24 cellular contexts compared by ENCODE assay signal in the genomic region with DNA sequence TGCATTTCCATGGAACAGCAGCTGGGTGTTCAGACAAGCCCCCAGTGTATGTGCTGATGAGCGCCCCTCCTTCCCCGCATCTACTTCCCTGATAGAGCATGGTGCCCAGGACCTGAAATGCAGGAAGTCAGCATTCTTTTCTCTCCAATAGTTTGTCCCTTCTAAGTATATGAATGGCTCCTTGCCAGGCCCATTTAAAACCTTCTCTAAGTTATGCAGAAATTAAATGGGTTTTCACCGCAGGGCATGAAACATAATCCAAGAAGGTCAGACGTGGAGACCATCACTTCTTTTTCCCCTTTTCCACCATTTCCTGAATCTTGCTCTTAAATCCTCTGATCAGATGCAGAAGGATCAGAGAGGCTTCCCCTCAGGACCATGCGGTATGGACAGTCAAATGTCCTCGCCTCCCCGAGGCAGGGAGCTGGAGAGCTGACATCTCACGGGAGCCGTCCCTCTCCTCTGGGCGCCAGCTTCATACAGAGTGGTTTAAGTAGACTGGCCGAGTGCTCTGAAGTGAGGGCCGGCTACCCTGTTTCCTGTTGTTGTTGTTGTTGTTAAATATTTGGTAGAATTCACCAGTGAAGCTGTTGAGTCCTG.
DNase-seq lines count a peak whose midpoint lies in the region; ATAC-seq, FAIRE-seq and TF ChIP-seq lines count a peak whose summit lies in the region.
"Had no signal": no experiment of that assay in that cellular context is flagged by ENCODE, and none has a peak within 500 bp of the region (broad histone marks: within the 10 kb centered on the region; RNA-seq: fewer than 3 reads in every experiment).

No MANE protein-coding gene starts in this region.

- intact Hi-C loops in natural killer cell (cut with micrococcal nuclease), result no loop called here

- no peak for TF ChIP-seq EP300 in H1 (IDR thresholded peaks at IDR 0.05; ENCODE audit: borderline replicate concordance in 1 of 2, low read depth in 2 of 2, low read length in 2 of 2)

- WGBS in H1 (ENCODE audit: extremely low coverage in 1 of 2, insufficient coverage in 1 of 2, insufficient read length in 1 of 2, insufficient replicate concordance in 2 of 2, low coverage in 1 of 2, low lambda C conversion rate in 2 of 2, missing lambda C conversion rate in 1 of 2), 2 experiments, result 79% methylated on average over 12 of the region's 12 CpGs; no CpG with 5 or more reads in 1 of the 2 experiments
- no CpG with 5 or more reads among the region's 12 CpGs for WGBS in neuronal stem cell (ENCODE audit: extremely low coverage in 2 of 2, insufficient read length in 2 of 2, insufficient replicate concordance in 1 of 2), 2 donors

- H3K4me1 ChIP-seq in H1 (replicated peaks in 1 of 4; ENCODE audit: control insufficient read depth in 3 of 4, insufficient read depth in 4 of 4, low read length in 3 of 4), result peaks cover 2 to 14% (median 10%) of the 10 kb centered on the region in 4 experiments
- H3K4me1 ChIP-seq in neuronal stem cell (ENCODE audit: control insufficient read depth in 2 of 2, insufficient read depth in 1 of 2, low read depth in 1 of 2, low read length in 2 of 2), result peaks cover 0 to 10% of the 10 kb centered on the region in 2 donors
- H3K4me1 ChIP-seq: BE2C, Caco-2, Peyer's patch had no signal

- H3K9ac ChIP-seq in H1 (replicated peaks in 1 of 4; ENCODE audit: extremely low read depth in 1 of 4, low read depth in 3 of 4, low read length in 3 of 4) (no peak overlapping the region), neuronal stem cell (ENCODE audit: low read depth, low read length, poor library complexity) (peak overlapping the region; percentile 9)

- H2AFZ ChIP-seq in H1 (ENCODE audit: low read length), result no peak overlapping the region
- no peak overlapping the region for H2AFZ ChIP-seq in neuronal stem cell (ENCODE audit: low read length)

- ATAC-seq in natural killer cell (no peak), GM21576 (IDR thresholded peaks at IDR 0.05; ENCODE audit: unreplicated experiment) (no peak)

- H3K4me3 Mint-ChIP-seq in natural killer cell, result no peak overlapping the region
- H3K4me3 Mint-ChIP-seq: CD4-positive, alpha-beta T cell; HFFc6 had no signal

- CTCF ChIA-PET in H1 (lab: Charles Lee; ENCODE audit: partially characterized antibody), result interaction anchor here (0.6 to 10.2 kb wide), 14 partner anchors 9 to 685 kb away, joined by 3 to 168 read pairs (median 4); no protein-coding TSS in a partner anchor

- H3K4me1 Mint-ChIP-seq in natural killer cell, result no peaks in the 10 kb centered on the region

- no peak overlapping the region for H3K27ac Mint-ChIP-seq in natural killer cell
- H3K27ac Mint-ChIP-seq: CD4-positive, alpha-beta T cell; HFFc6 had no signal

- H3K27ac ChIP-seq in H1 (ENCODE audit: low read depth, low read length) (no peak overlapping the region), neuronal stem cell (replicated peaks; ENCODE audit: low read length) (no peak overlapping the region)
- H3K27ac ChIP-seq: HL-60, Peyer's patch had no signal

- no peak overlapping the region for H3K14ac ChIP-seq in H1 (ENCODE audit: insufficient read length)
- H3K14ac ChIP-seq in neuronal stem cell (ENCODE audit: low read length), result no peak overlapping the region

- no peak for FAIRE-seq in H1 (lab: Jason Lieb, UNC)

- DNase-seq in NCI-H510A treated with DMSO at 0.1 percent for 48 hours (lab: John Stamatoyannopoulos, UW) (peak; percentile 16), NCI-H510A (lab: John Stamatoyannopoulos, UW) (no peak), NCI-H69 (lab: John Stamatoyannopoulos, UW) (peak; percentile 81), H1 (ENCODE audit: low read depth in 1 of 2, low spot score in 2 of 2) (no peak), neuronal stem cell (ENCODE audit: low spot score) (no peak), natural killer cell (no peak), nucleus accumbens (lab: John Stamatoyannopoulos, UW) (no peak)
- DNase-seq: BE2C; Caco-2; CD4-positive, alpha-beta T cell; GF-D8; GOT3; HFFc6; Kasumi-1; MG63; NCI-H1048; NCI-H1694; NCI-H2227 treated with DMSO at 0.1 percent for 48 hours; NCI-H526; NK-92 treated with Interleukin-12 subunit alpha and Interleukin-12 subunit beta, amount 100 ng/mL, for 24 hours; Peyer's patch; SW 1271 had no signal

- H3K23me2 ChIP-seq in H1 (ENCODE audit: low read depth, low read length), result no peaks in the 10 kb centered on the region

- no peak overlapping the region for H4K5ac ChIP-seq in H1 (ENCODE audit: insufficient read length, low read depth, low read length)

- H2BK20ac ChIP-seq in H1 (ENCODE audit: low read length), result no peak overlapping the region

- no peak overlapping the region for H3K56ac ChIP-seq in H1 (replicated peaks; ENCODE audit: insufficient read length, low read depth, low read length)

- TF ChIP-seq RAD21 in H1 (IDR thresholded peaks at IDR 0.05 in 1 of 2, conservative IDR thresholded peaks at IDR 0.05 in 1 of 2; ENCODE audit: low read depth in 2 of 2, low read length in 2 of 2), result no peak

- H2AK5ac ChIP-seq in H1 (ENCODE audit: low read depth, low read length) (no peak overlapping the region), neuronal stem cell (ENCODE audit: low read depth, low read length) (no peak overlapping the region)

- H3K27me3 Mint-ChIP-seq in natural killer cell (ENCODE audit: low read depth in 2 of 2), result peaks cover 10 to 19% of the 10 kb centered on the region in 2 donors

- H3K79me1 ChIP-seq in H1 (ENCODE audit: low read depth, low read length), result no peaks in the 10 kb centered on the region
- no peaks in the 10 kb centered on the region for H3K79me1 ChIP-seq in neuronal stem cell (ENCODE audit: low read depth, low read length)

- H3K4me2 ChIP-seq in H1 (ENCODE audit: insufficient read depth in 1 of 2, low read depth in 2 of 2, low read length in 2 of 2) (peak overlapping the region in 1 of 2 experiments; percentile 29; a peak in 1 of 4 replicates), neuronal stem cell (ENCODE audit: insufficient read depth, low read length, poor library complexity, severe bottlenecking) (no peak overlapping the region)

- H4K8ac ChIP-seq in H1 (ENCODE audit: extremely low read depth, insufficient read depth, low read length) (no peak overlapping the region), neuronal stem cell (ENCODE audit: low read depth, low read length) (no peak overlapping the region)

- no peak overlapping the region for H3K23ac ChIP-seq in H1 (ENCODE audit: insufficient read length)
- no peak overlapping the region for H3K23ac ChIP-seq in neuronal stem cell (ENCODE audit: low read depth, low read length, poor library complexity)

- H2BK120ac ChIP-seq in H1 (replicated peaks; ENCODE audit: low read depth, low read length) (no peak overlapping the region), neuronal stem cell (ENCODE audit: low read depth, low read length) (no peak overlapping the region)

- POLR2A ChIA-PET in H1 (lab: Charles Lee; ENCODE audit: partially characterized antibody), result interaction anchor here (0.6 kb wide), 1 partner anchor 134 kb away, joined by 3 read pairs; no protein-coding TSS in a partner anchor

- no peak overlapping the region for H3K4ac ChIP-seq in H1 (replicated peaks; ENCODE audit: insufficient read length, low read depth, low read length)
- H3K4ac ChIP-seq in neuronal stem cell (ENCODE audit: low read length), result no peak overlapping the region

- TF ChIP-seq CTCF in H1 (IDR thresholded peaks at IDR 0.05; ENCODE audit: control extremely low read depth in 1 of 3, insufficient read depth in 1 of 3, low read depth in 1 of 3, low read length in 3 of 3), result no peak
- no peak for TF ChIP-seq CTCF in natural killer cell (IDR thresholded peaks at IDR 0.05)

- H4K91ac ChIP-seq in H1 (replicated peaks; ENCODE audit: insufficient read length, low read length) (no peak overlapping the region), neuronal stem cell (ENCODE audit: low read depth, low read length, poor library complexity) (no peak overlapping the region)

- no peaks in the 10 kb centered on the region for H3K36me3 ChIP-seq in H1 (ENCODE audit: control insufficient read depth in 2 of 4, insufficient read depth in 4 of 4, low read length in 3 of 4)
- H3K36me3 ChIP-seq in neuronal stem cell (replicated peaks in 1 of 2; ENCODE audit: control insufficient read depth in 2 of 2, insufficient read depth in 2 of 2, low read length in 2 of 2), result no peaks in the 10 kb centered on the region
- H3K36me3 ChIP-seq: BE2C, MG63, Peyer's patch had no signal

- no peak for TF ChIP-seq POLR2A in H1 (IDR thresholded peaks at IDR 0.05; ENCODE audit: control extremely low read depth in 1 of 2, low read depth in 2 of 2, low read length in 2 of 2)

- H3K9me3 Mint-ChIP-seq in natural killer cell, result no peaks in the 10 kb centered on the region
- H3K9me3 Mint-ChIP-seq: CD4-positive, alpha-beta T cell; HFFc6 had no signal

- H2BK5ac ChIP-seq in H1 (ENCODE audit: low read depth, low read length) (no peak overlapping the region), neuronal stem cell (ENCODE audit: low read length) (no peak overlapping the region)

- H3K4me3 ChIP-seq in H1 (ENCODE audit: extremely low read depth in 1 of 4, insufficient read depth in 2 of 4, low read depth in 3 of 4, low read length in 4 of 4) (no peak overlapping the region), neuronal stem cell (ENCODE audit: low read length in 2 of 2) (no peak overlapping the region)
- H3K4me3 ChIP-seq: MG63, Peyer's patch had no signal

- H3K36me3 Mint-ChIP-seq in natural killer cell, result no peaks in the 10 kb centered on the region

- H4K20me1 ChIP-seq in H1 (replicated peaks in 1 of 2; ENCODE audit: control insufficient read depth in 1 of 2, insufficient read depth in 2 of 2, low read length in 2 of 2), result no peaks in the 10 kb centered on the region

- H2BK12ac ChIP-seq in H1 (ENCODE audit: low read depth, low read length) (0 out of 2 replicates have a peak overlapping the region, but pooled peaks have one; percentile 31), neuronal stem cell (ENCODE audit: low read length) (no peak overlapping the region)

- H3K9me3 ChIP-seq in H1 (ENCODE audit: insufficient read depth in 2 of 2, low read depth in 1 of 2, low read length in 1 of 2) (no peaks in the 10 kb centered on the region), neuronal stem cell (replicated peaks in 1 of 2; ENCODE audit: control insufficient read depth in 2 of 2, insufficient read depth in 1 of 2, low read depth in 1 of 2, low read length in 2 of 2) (no peaks in the 10 kb centered on the region)
- H3K9me3 ChIP-seq: BE2C, Caco-2, MG63, Peyer's patch had no signal

- H3K27me3 ChIP-seq in H1 (replicated peaks in 1 of 4; ENCODE audit: control insufficient read depth in 3 of 4, extremely low read depth in 1 of 4, insufficient read depth in 3 of 4, low read length in 3 of 4), result 0 out of 7 replicates have a peak, but pooled peaks cover 0 to 2% (median 0%) of the 10 kb centered on the region in 4 experiments
- H3K27me3 ChIP-seq in neuronal stem cell (ENCODE audit: control insufficient read depth in 3 of 3, insufficient read depth in 3 of 3, low read depth in 1 of 3, low read length in 3 of 3), result peaks cover 0 to 16% (median 0%) of the 10 kb centered on the region in 3 experiments
- H3K27me3 ChIP-seq: BE2C, MG63, Peyer's patch had no signal

- H3K79me2 ChIP-seq in H1 (ENCODE audit: control insufficient read depth in 1 of 2, insufficient read depth in 2 of 2, low read length in 2 of 2), result no peaks in the 10 kb centered on the region

- no peak overlapping the region for H3K18ac ChIP-seq in H1 (ENCODE audit: extremely low read depth, low read length)
- no peak overlapping the region for H3K18ac ChIP-seq in neuronal stem cell (ENCODE audit: low read length)

- H2BK15ac ChIP-seq in H1 (ENCODE audit: low read length), result no peak overlapping the region
- no peak overlapping the region for H2BK15ac ChIP-seq in neuronal stem cell (ENCODE audit: low read length)

Comparison
In these comparisons a context has a peak if more than half of its experiments do, and no peak if none do; other contexts are left out.
1. DNase-seq: peak in NCI-H510A treated with DMSO at 0.1 percent for 48 hours (single experiment) and NCI-H69 (single experiment); none in NCI-H510A (single experiment), H1 (0 of 2), neuronal stem cell (single experiment), natural killer cell (single experiment) and nucleus accumbens (0 of 56).